Comparison of ENCODE assay signal across 1 cellular context in the genomic region with DNA sequence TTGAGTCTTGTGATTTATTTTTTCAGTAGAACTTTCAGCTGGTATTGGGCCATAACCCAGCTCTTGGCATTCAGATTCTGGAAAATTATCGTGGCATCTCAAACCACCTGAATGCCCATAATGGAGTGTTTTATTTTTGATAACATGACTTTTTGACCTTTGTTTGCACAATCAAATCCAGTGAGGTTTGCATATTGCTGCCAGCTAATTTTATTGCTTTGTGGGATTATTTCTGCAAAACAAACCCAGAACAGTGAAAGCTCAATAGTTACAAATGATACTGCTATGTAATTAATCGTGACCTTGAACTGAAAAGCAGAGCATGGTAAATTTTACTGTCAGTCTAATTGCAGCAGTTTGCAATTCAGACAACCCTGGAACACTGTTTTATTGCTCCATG.
TF ChIP-seq lines count a peak whose summit lies in the region.

No MANE protein-coding gene starts in this region.

TF ChIP-seq in SK-N-SH, 30 proteins besides CTCF, POLR2A, EP300 and RAD21:
- no peak for TF ChIP-seq JUND (IDR thresholded peaks at IDR 0.05)
- TF ChIP-seq, protein P1, sequence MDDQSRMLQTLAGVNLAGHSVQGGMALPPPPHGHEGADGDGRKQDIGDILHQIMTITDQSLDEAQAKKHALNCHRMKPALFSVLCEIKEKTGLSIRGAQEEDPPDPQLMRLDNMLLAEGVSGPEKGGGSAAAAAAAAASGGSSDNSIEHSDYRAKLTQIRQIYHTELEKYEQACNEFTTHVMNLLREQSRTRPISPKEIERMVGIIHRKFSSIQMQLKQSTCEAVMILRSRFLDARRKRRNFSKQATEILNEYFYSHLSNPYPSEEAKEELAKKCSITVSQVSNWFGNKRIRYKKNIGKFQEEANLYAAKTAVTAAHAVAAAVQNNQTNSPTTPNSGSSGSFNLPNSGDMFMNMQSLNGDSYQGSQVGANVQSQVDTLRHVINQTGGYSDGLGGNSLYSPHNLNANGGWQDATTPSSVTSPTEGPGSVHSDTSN (IDR thresholded peaks at IDR 0.05): 0 out of 2 replicates have a peak, but pooled peaks have one; percentile 13
